ENCODE assay signal across 22 cellular contexts in the genomic region with DNA sequence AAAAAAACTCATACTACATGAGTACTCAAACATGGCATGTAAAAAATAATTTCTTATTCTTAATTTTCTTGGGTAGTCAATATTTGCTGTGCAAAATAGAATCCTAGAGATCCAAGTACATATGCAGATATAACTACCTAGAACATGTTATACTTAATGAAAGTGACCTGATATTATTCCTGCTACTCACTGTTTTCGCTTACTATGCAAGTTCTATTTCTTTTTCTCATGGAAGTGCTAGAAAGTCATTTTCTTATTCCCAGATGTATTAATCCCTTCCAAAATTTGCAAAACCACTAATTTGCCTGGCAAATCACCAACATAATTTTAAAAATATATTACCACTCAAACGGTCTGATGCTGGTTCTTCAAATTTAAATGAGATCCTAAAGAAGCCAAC. TPM values are rescaled to one million over a fixed set of nuclear protein-coding genes. Genes with fewer than 3 reads are reported as not detected.
DNase-seq lines count a peak whose midpoint lies in the region; ATAC-seq and FAIRE-seq lines count a peak whose summit lies in the region.
"Had no signal": no experiment of that assay in that cellular context is flagged by ENCODE, and none has a peak within 500 bp of the region (broad histone marks: within the 10 kb centered on the region; RNA-seq: fewer than 3 reads in every experiment).

No MANE protein-coding gene starts in this region.

- H3K4me1 Mint-ChIP-seq in T-helper 17 cell: no peaks in the 10 kb centered on the region
- H3K4me1 Mint-ChIP-seq in stimulated activated naive B cell treated with anti-CD40 and anti-IgM and Interleukin-4, amounts not matched to agents 10 μg/mL and 1 μg/mL and 100 μg/mL, for 72 hours: no peaks in the 10 kb centered on the region
- H3K4me1 Mint-ChIP-seq: B cell; CD14-positive monocyte; CD8-positive, alpha-beta memory T cell had no signal

- H3K36me3 Mint-ChIP-seq in T-helper 17 cell (ENCODE audit: low read depth): peaks cover 19% of the 10 kb centered on the region
- H3K36me3 Mint-ChIP-seq in stimulated activated naive B cell treated with anti-CD40 and anti-IgM and Interleukin-4, amounts not matched to agents 10 μg/mL and 1 μg/mL and 100 μg/mL, for 72 hours: peaks cover 39 to 57% of the 10 kb centered on the region in 2 donors

- peak overlapping the region; percentile 16 for H3K27ac Mint-ChIP-seq in T-helper 17 cell
- no peak overlapping the region for H3K27ac Mint-ChIP-seq in stimulated activated naive B cell treated with anti-CD40 and anti-IgM and Interleukin-4, amounts not matched to agents 10 μg/mL and 1 μg/mL and 100 μg/mL, for 72 hours
- H3K27ac Mint-ChIP-seq: B cell; CD14-positive monocyte; CD4-positive, alpha-beta T cell had no signal

- peak; percentile 15 for FAIRE-seq in G401.6 (lab: Jason Lieb, UNC)
- FAIRE-seq: D721Med, GM12891, GM18507, H54 had no signal

- DNase-seq in NCI-H526 (lab: John Stamatoyannopoulos, UW) (peak; percentile 64 to 69), T-helper 17 cell (no peak), NCI-H1092 (lab: John Stamatoyannopoulos, UW) (no peak)
- no peak for DNase-seq in stimulated activated naive B cell treated with anti-CD40 and anti-IgM and Interleukin-4, amounts not matched to agents 10 μg/mL and 1 μg/mL and 100 μg/mL, for 72 hours
- DNase-seq: CD4-positive, alpha-beta T cell; CD8-positive, alpha-beta memory T cell; DMS 273 treated with DMSO at 0.1 percent for 48 hours; DMS79; EL; GF-D8; GOT3; HCEC 1CT had no signal

- H3K4me3 Mint-ChIP-seq in T-helper 17 cell: no peak overlapping the region
- H3K4me3 Mint-ChIP-seq in stimulated activated naive B cell treated with anti-CD40 and anti-IgM and Interleukin-4, amounts not matched to agents 10 μg/mL and 1 μg/mL and 100 μg/mL, for 72 hours: no peak overlapping the region
- H3K4me3 Mint-ChIP-seq: B cell; CD14-positive monocyte; CD4-positive, alpha-beta T cell; CD8-positive, alpha-beta memory T cell had no signal

- H3K27me3 Mint-ChIP-seq in T-helper 17 cell: no peaks in the 10 kb centered on the region
- H3K27me3 Mint-ChIP-seq in stimulated activated naive B cell treated with anti-CD40 and anti-IgM and Interleukin-4, amounts not matched to agents 10 μg/mL and 1 μg/mL and 100 μg/mL, for 72 hours: no peaks in the 10 kb centered on the region
- H3K27me3 Mint-ChIP-seq: B cell; CD4-positive, alpha-beta T cell; CD8-positive, alpha-beta memory T cell had no signal

- ATAC-seq in T-helper 17 cell (no peak), GM21447 (IDR thresholded peaks at IDR 0.05; ENCODE audit: unreplicated experiment) (no peak)
- ATAC-seq in stimulated activated naive B cell treated with anti-CD40 and anti-IgM and Interleukin-4, amounts not matched to agents 10 μg/mL and 1 μg/mL and 100 μg/mL, for 72 hours (replicated peaks): no peak

- H3K9me3 Mint-ChIP-seq in stimulated activated naive B cell treated with anti-CD40 and anti-IgM and Interleukin-4, amounts not matched to agents 10 μg/mL and 1 μg/mL and 100 μg/mL, for 72 hours: no peaks in the 10 kb centered on the region
- H3K9me3 Mint-ChIP-seq: CD4-positive, alpha-beta T cell; CD8-positive, alpha-beta memory T cell had no signal

- H3K9me3 ChIP-seq in T-helper 17 cell (ENCODE audit: control insufficient read depth, low read length, poor library complexity, severe bottlenecking): no peaks in the 10 kb centered on the region
- H3K9me3 ChIP-seq: BLaER1 had no signal

RNA-seq across cellular contexts. Expression of gene PLAC8L1, which starts 19.2 kb away (rescaled TPM):
- total RNA-seq in T-helper 17 cell: under 1 TPM in 1 of 2 donors, not detected in 1; 0.94 TPM
- total RNA-seq: A172 had no signal

RNA-seq across cellular contexts. Expression of gene LARS1, which starts 57.9 kb away (rescaled TPM):
- total RNA-seq in T-helper 17 cell: 10 to 100 TPM; 59.3 to 71.0 TPM

Comparison
In these comparisons a context has a peak if more than half of its experiments do, and no peak if none do; other contexts are left out.
1. DNase-seq: peak in NCI-H526 (2 of 2); none in T-helper 17 cell (0 of 3), stimulated activated naive B cell treated with anti-CD40 and anti-IgM and Interleukin-4, amounts not matched to agents 10 μg/mL and 1 μg/mL and 100 μg/mL, for 72 hours (single experiment) and NCI-H1092 (single experiment).